In the genomic region with DNA sequence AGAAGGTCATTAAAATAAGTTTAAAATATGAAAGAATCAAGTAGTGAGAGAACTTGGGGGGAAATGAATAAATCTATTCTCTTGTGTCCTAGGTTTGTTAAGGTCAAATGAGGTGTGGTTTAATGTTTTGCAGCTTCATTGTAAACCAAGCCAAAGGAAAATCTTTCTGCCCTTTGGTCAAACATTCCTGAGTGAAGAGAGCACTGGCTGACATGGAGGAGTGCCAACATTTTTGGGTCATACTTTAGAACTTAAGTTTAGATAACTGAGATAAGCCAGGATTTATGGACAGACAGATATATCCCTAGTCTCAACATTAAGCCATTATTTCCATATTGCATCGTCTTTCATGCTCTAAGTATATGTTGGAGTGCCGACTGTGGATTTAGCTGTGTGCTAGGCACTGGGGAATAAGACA, we compare ENCODE assay signal across 10 cellular contexts.
DNase-seq lines count a peak whose midpoint lies in the region; ATAC-seq, FAIRE-seq and TF ChIP-seq lines count a peak whose summit lies in the region.
"Had no signal": no experiment of that assay in that cellular context is flagged by ENCODE, and none has a peak within 500 bp of the region (broad histone marks: within the 10 kb centered on the region; RNA-seq: fewer than 3 reads in every experiment).

No MANE protein-coding gene starts in this region.

- no peaks in the 10 kb centered on the region for H4K20me1 ChIP-seq in HepG2 (ENCODE audit: insufficient read depth, low read length)

- H3K4me1 ChIP-seq in HepG2 (ENCODE audit: insufficient read depth, low read length): peaks cover 54% of the 10 kb centered on the region

- H3K79me2 ChIP-seq in HepG2 (ENCODE audit: insufficient read depth, low read length): peaks cover 9% of the 10 kb centered on the region

- POLR2A ChIA-PET in HepG2 (lab: Yijun Ruan, JAX): interaction anchor here (1.2 to 1.4 kb wide), 2 partner anchors 17 to 67 kb away, joined by 5 to 7 read pairs; a partner anchor contains a TSS

- H3K4me3 ChIP-seq in AG09309 (ENCODE audit: control insufficient read depth, low read depth, low read length) (no peak overlapping the region), HepG2 (replicated peaks in 1 of 3; ENCODE audit: insufficient read depth in 1 of 3, low read depth in 2 of 3, low read length in 3 of 3) (peak overlapping the region in 1 of 3 experiments; percentile 30; a peak in 2 of 6 replicates)

- no TSS peak for BruUV-seq in HepG2 (replicated peaks; lab: Mats Ljungman, UMichigan)

- peaks cover 15% of the 10 kb centered on the region for H3K27me3 Mint-ChIP-seq in chondrocyte (ENCODE audit: low read depth)
- H3K27me3 Mint-ChIP-seq: activated naive CD8-positive, alpha-beta T cell treated with anti-CD3 and anti-CD28 coated beads for 36 hours had no signal

- TF ChIP-seq RAD21 in Ishikawa (IDR thresholded peaks at IDR 0.05; ENCODE audit: low read depth) (no peak), HepG2 (CRISPR knock-in tag; IDR thresholded peaks at IDR 0.05) (no peak)

- no peak overlapping the region for H3K9ac ChIP-seq in HepG2 (ENCODE audit: insufficient read depth, low read depth, low read length)

- H3K9me3 ChIP-seq in HepG2 (ENCODE audit: low read length): no peaks in the 10 kb centered on the region

- no peaks in the 10 kb centered on the region for H3K9me3 Mint-ChIP-seq in chondrocyte (ENCODE audit: low read depth)
- H3K9me3 Mint-ChIP-seq: activated naive CD8-positive, alpha-beta T cell treated with anti-CD3 and anti-CD28 coated beads for 36 hours had no signal

- DNase-seq in AG09309 (ENCODE audit: low read depth) (peak; percentile 83), chondrocyte (ENCODE audit: low spot score) (no peak), HepG2 (ENCODE audit: low spot score) (peak; percentile 95), DMS153 (lab: John Stamatoyannopoulos, UW) (no peak)
- no peak for DNase-seq in activated naive CD4-positive, alpha-beta T cell (lab: John Stamatoyannopoulos, UW)
- DNase-seq: activated naive CD8-positive, alpha-beta T cell treated with anti-CD3 and anti-CD28 coated beads for 36 hours; NCI-H774 had no signal

- TF ChIP-seq POLR2A in HepG2 (IDR thresholded peaks at IDR 0.05; ENCODE audit: insufficient read depth in 1 of 2, low read depth in 2 of 2, low read length in 2 of 2): no peak

- no peaks in the 10 kb centered on the region for H3K27me3 ChIP-seq in HepG2 (ENCODE audit: control insufficient read depth in 1 of 2, insufficient read depth in 2 of 2, low read length in 2 of 2)

- H3K27ac ChIP-seq in HepG2 (ENCODE audit: extremely low read length, insufficient read depth, low read length): peak overlapping the region; percentile 74

- intact Hi-C loops in HepG2 (cut with micrococcal nuclease; ENCODE audit: unreplicated experiment): loop anchor here (5.0 kb wide), 2 partner anchors 65 to 100 kb away; a partner anchor contains a TSS

- H3K4me2 ChIP-seq in HepG2 (ENCODE audit: low read depth, low read length): peak overlapping the region; percentile 60

- H2AFZ ChIP-seq in HepG2 (ENCODE audit: low read length): no peak overlapping the region

- in situ Hi-C loops in HepG2 (cut with HindIII; ENCODE audit: extremely low pct_ligation_motif_present, low pct_unique_long_range_greater_than_20kb): no loop called here

- WGBS in HepG2 (ENCODE audit: low lambda C conversion rate): 6% methylated on average over 2 of the region's 2 CpGs

- peak; percentile 91 for FAIRE-seq in HepG2 (lab: Jason Lieb, UNC)

- H3K36me3 ChIP-seq in HepG2 (replicated peaks in 1 of 2; ENCODE audit: control insufficient read depth in 1 of 2, insufficient read depth in 2 of 2, low read length in 2 of 2): no peaks in the 10 kb centered on the region; a peak in 1 of 5 replicates

- H3K36me3 Mint-ChIP-seq in chondrocyte (ENCODE audit: low read depth): peaks cover 11% of the 10 kb centered on the region
- H3K36me3 Mint-ChIP-seq: activated naive CD8-positive, alpha-beta T cell treated with anti-CD3 and anti-CD28 coated beads for 36 hours had no signal

- CTCF ChIA-PET in HepG2 (lab: Yijun Ruan, JAX; ENCODE audit: low intra/inter-chr PET ratio, low total read pairs): no interaction called here

- ATAC-seq in HepG2 (peak; percentile 94), HG02763 (IDR thresholded peaks at IDR 0.05; ENCODE audit: unreplicated experiment) (no peak), GM21515 (IDR thresholded peaks at IDR 0.05; ENCODE audit: unreplicated experiment) (no peak)

- no peak overlapping the region for H3K4me3 Mint-ChIP-seq in chondrocyte (ENCODE audit: unreplicated experiment)
- H3K4me3 Mint-ChIP-seq: activated naive CD8-positive, alpha-beta T cell treated with anti-CD3 and anti-CD28 coated beads for 36 hours had no signal

- TF ChIP-seq CTCF in AG09309 (IDR thresholded peaks at IDR 0.05; ENCODE audit: control insufficient read depth, insufficient read depth, low read depth, low read length, missing control alignments) (no peak), chondrocyte (IDR thresholded peaks at IDR 0.05) (no peak), HepG2 (CRISPR knock-in tag; IDR thresholded peaks at IDR 0.05) (no peak)

- no peak for TF ChIP-seq EP300 in Ishikawa (IDR thresholded peaks at IDR 0.05; ENCODE audit: borderline replicate concordance)
- peak in 1 of 2 experiments; percentile 65; a peak in 1 of 4 replicates for TF ChIP-seq EP300 in HepG2 (IDR thresholded peaks at IDR 0.05; ENCODE audit: low read depth in 2 of 2, low read length in 2 of 2)
- peak; percentile 25; the same call in 1 of the 2 replicates for TF ChIP-seq EP300 in HepG2 (CRISPR knock-in tag; IDR thresholded peaks at IDR 0.05; ENCODE audit: borderline replicate concordance)

- peaks cover 24% of the 10 kb centered on the region for H3K4me1 Mint-ChIP-seq in chondrocyte (ENCODE audit: low read depth)
- H3K4me1 Mint-ChIP-seq: activated naive CD8-positive, alpha-beta T cell treated with anti-CD3 and anti-CD28 coated beads for 36 hours had no signal

- H3K27ac Mint-ChIP-seq in chondrocyte (ENCODE audit: unreplicated experiment): peak overlapping the region; percentile 45
- H3K27ac Mint-ChIP-seq: activated naive CD8-positive, alpha-beta T cell treated with anti-CD3 and anti-CD28 coated beads for 36 hours had no signal

TF ChIP-seq in Ishikawa, 13 proteins besides CTCF, POLR2A, EP300 and RAD21 (continues in another document):
- TF ChIP-seq CEBPB (IDR thresholded peaks at IDR 0.05) (no peak), EGR1 (IDR thresholded peaks at IDR 0.05) (no peak), FOXM1 (IDR thresholded peaks at IDR 0.05; ENCODE audit: borderline replicate concordance, low read depth) (no peak), YY1 (IDR thresholded peaks at IDR 0.05; ENCODE audit: low read depth) (no peak), TEAD4 (IDR thresholded peaks at IDR 0.05) (peak; percentile 56), NFIC (IDR thresholded peaks at IDR 0.05) (peak; percentile 60), ZBTB7A (IDR thresholded peaks at IDR 0.05; ENCODE audit: low read depth) (no peak), TAF1 (IDR thresholded peaks at IDR 0.05; ENCODE audit: low read depth) (no peak), CREB1 (IDR thresholded peaks at IDR 0.05; ENCODE audit: low read depth) (no peak), TCF12 (IDR thresholded peaks at IDR 0.05; ENCODE audit: low read depth) (no peak)
- TF ChIP-seq, protein P1, sequence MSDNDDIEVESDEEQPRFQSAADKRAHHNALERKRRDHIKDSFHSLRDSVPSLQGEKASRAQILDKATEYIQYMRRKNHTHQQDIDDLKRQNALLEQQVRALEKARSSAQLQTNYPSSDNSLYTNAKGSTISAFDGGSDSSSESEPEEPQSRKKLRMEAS (IDR thresholded peaks at IDR 0.05): no peak
- TF ChIP-seq, protein P2, sequence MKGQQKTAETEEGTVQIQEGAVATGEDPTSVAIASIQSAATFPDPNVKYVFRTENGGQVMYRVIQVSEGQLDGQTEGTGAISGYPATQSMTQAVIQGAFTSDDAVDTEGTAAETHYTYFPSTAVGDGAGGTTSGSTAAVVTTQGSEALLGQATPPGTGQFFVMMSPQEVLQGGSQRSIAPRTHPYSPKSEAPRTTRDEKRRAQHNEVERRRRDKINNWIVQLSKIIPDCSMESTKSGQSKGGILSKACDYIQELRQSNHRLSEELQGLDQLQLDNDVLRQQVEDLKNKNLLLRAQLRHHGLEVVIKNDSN (IDR thresholded peaks at IDR 0.05): no peak

TF ChIP-seq in HepG2, 621 proteins besides CTCF, POLR2A, EP300 and RAD21 (continues in another document):
- no peak for TF ChIP-seq SMAD1 (CRISPR knock-in tag; IDR thresholded peaks at IDR 0.05; ENCODE audit: borderline replicate concordance, low read depth)
- TF ChIP-seq, protein P3, sequence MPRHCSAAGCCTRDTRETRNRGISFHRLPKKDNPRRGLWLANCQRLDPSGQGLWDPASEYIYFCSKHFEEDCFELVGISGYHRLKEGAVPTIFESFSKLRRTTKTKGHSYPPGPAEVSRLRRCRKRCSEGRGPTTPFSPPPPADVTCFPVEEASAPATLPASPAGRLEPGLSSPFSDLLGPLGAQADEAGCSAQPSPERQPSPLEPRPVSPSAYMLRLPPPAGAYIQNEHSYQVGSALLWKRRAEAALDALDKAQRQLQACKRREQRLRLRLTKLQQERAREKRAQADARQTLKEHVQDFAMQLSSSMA (CRISPR knock-in tag; IDR thresholded peaks at IDR 0.05): no peak
- TF ChIP-seq, protein P4, sequence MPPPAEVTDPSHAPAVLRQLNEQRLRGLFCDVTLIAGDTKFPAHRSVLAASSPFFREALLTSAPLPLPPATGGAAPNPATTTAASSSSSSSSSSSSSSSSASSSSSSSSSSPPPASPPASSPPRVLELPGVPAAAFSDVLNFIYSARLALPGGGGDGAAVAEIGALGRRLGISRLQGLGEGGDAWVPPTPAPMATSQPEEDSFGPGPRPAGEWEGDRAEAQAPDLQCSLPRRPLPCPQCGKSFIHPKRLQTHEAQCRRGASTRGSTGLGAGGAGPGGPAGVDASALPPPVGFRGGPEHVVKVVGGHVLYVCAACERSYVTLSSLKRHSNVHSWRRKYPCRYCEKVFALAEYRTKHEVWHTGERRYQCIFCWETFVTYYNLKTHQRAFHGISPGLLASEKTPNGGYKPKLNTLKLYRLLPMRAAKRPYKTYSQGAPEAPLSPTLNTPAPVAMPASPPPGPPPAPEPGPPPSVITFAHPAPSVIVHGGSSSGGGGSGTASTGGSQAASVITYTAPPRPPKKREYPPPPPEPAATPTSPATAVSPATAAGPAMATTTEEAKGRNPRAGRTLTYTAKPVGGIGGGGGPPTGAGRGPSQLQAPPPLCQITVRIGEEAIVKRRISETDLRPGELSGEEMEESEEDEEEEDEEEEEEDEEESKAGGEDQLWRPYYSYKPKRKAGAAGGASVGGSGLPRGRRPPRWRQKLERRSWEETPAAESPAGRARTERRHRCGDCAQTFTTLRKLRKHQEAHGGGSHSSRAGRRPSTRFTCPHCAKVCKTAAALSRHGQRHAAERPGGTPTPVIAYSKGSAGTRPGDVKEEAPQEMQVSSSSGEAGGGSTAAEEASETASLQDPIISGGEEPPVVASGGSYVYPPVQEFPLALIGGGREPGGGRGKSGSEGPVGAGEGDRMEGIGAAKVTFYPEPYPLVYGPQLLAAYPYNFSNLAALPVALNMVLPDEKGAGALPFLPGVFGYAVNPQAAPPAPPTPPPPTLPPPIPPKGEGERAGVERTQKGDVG (CRISPR knock-in tag; IDR thresholded peaks at IDR 0.05; ENCODE audit: borderline replicate concordance): no peak
- TF ChIP-seq MED1 (CRISPR knock-in tag; IDR thresholded peaks at IDR 0.05): peak; percentile 56; the same call in 1 of the 2 replicates
- TF ChIP-seq TCF7 (IDR thresholded peaks at IDR 0.05; ENCODE audit: low read depth): peak; percentile 27; the same call in 1 of the 2 replicates
- TF ChIP-seq NFIB (CRISPR knock-in tag; IDR thresholded peaks at IDR 0.05; ENCODE audit: borderline replicate concordance): no peak

Comparison
In these comparisons a context has a peak if more than half of its experiments do, and no peak if none do; other contexts are left out.
1. DNase-seq: peak in AG09309 (single experiment) and HepG2 (single experiment); none in chondrocyte (single experiment), activated naive CD4-positive, alpha-beta T cell (0 of 4) and DMS153 (single experiment).